ENCODE assay signal across 1 cellular context in the genomic region with DNA sequence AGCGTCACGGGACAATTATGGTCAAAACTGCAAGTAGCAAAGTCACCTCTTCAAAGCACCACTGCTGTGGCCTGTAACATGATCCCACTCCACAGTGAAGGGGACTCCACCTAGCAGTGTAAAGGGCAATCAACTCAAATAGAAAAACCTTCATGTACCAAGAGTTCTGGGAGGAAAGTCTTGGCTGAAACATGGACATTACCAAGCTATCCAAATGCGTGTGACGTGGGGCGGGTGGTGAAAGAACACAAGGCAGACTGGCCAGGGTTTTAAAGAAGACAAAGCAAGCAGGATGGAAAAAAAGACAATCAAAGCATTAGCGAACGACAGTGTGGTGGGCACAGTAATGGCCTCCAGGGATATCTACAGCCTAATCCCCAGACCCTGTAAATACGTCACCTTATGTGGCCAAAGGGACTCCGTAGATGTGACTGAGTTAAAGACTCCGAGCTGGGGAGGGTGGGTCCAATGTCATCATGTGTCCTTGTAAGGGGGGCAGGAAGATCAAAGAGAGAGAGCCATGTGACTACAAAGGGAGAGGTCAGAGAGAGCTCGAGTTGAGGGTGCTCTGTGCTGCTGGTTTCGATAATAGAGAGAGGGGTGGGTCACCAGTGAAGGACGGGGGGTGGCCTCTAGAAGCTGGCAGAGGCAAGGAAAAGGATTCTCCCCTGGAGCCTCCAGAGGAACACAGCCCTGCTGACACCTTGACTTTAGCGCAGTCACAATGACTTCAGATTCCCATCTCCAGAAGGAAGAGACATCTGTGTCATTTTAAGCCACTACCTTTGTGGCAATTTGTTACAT.
TF ChIP-seq lines count a peak whose summit lies in the region.

No MANE protein-coding gene starts in this region.

TF ChIP-seq in HepG2, 621 proteins besides CTCF, POLR2A, EP300 and RAD21 (continued from another document and continues in another):
- TF ChIP-seq, protein P1, sequence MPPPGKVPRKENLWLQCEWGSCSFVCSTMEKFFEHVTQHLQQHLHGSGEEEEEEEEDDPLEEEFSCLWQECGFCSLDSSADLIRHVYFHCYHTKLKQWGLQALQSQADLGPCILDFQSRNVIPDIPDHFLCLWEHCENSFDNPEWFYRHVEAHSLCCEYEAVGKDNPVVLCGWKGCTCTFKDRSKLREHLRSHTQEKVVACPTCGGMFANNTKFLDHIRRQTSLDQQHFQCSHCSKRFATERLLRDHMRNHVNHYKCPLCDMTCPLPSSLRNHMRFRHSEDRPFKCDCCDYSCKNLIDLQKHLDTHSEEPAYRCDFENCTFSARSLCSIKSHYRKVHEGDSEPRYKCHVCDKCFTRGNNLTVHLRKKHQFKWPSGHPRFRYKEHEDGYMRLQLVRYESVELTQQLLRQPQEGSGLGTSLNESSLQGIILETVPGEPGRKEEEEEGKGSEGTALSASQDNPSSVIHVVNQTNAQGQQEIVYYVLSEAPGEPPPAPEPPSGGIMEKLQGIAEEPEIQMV (CRISPR knock-in tag; IDR thresholded peaks at IDR 0.05; ENCODE audit: low read depth), result no peak
- TF ChIP-seq HMG20A (CRISPR knock-in tag; IDR thresholded peaks at IDR 0.05; ENCODE audit: borderline replicate concordance) (peak; percentile 22; the same call in 1 of the 2 replicates), ETV5 (CRISPR knock-in tag; IDR thresholded peaks at IDR 0.05; ENCODE audit: borderline replicate concordance) (0 out of 2 replicates have a peak, but pooled peaks have one; percentile 34), NR2F1 (CRISPR knock-in tag; IDR thresholded peaks at IDR 0.05) (peak; percentile 82 to 87), ZNF557 (CRISPR knock-in tag; IDR thresholded peaks at IDR 0.05) (no peak), ZNF251 (CRISPR knock-in tag; IDR thresholded peaks at IDR 0.05) (no peak), NFRKB (IDR thresholded peaks at IDR 0.05) (no peak), ZNF556 (CRISPR knock-in tag; IDR thresholded peaks at IDR 0.05; ENCODE audit: borderline replicate concordance) (peak; percentile 54; the same call in 1 of the 2 replicates), MED8 (CRISPR knock-in tag; IDR thresholded peaks at IDR 0.05; ENCODE audit: insufficient replicate concordance) (no peak), ZNF891 (CRISPR knock-in tag; IDR thresholded peaks at IDR 0.05) (no peak), WIZ (CRISPR knock-in tag; IDR thresholded peaks at IDR 0.05) (no peak), ZBTB3 (CRISPR knock-in tag; IDR thresholded peaks at IDR 0.05; ENCODE audit: borderline replicate concordance, low read depth) (no peak), SIX1 (CRISPR knock-in tag; IDR thresholded peaks at IDR 0.05; ENCODE audit: borderline replicate concordance) (peak; percentile 100), TCF7L2 (IDR thresholded peaks at IDR 0.05; ENCODE audit: low read depth, low read length) (peak; percentile 87), TOPORS (CRISPR knock-in tag; IDR thresholded peaks at IDR 0.05) (no peak; the same call in 1 of the 2 replicates), ZNF432 (CRISPR knock-in tag; IDR thresholded peaks at IDR 0.05; ENCODE audit: borderline replicate concordance) (no peak), ZNF274 (CRISPR knock-in tag; IDR thresholded peaks at IDR 0.05) (no peak; the same call in 1 of the 2 replicates), ZNF329 (CRISPR knock-in tag; IDR thresholded peaks at IDR 0.05; ENCODE audit: low read depth) (no peak), ZNF605 (CRISPR knock-in tag; IDR thresholded peaks at IDR 0.05) (peak; percentile 70; the same call in 1 of the 2 replicates), RBM22 (optimal IDR thresholded peaks at IDR 0.05; ENCODE audit: low read length) (peak; percentile 28), ZNF614 (CRISPR knock-in tag; IDR thresholded peaks at IDR 0.05; ENCODE audit: borderline replicate concordance) (no peak; the same call in 1 of the 2 replicates), ZNF101 (CRISPR knock-in tag; IDR thresholded peaks at IDR 0.05; ENCODE audit: borderline replicate concordance, low read depth) (no peak), IRF2 (CRISPR knock-in tag; IDR thresholded peaks at IDR 0.05) (peak; percentile 38), ZNF530 (CRISPR knock-in tag; IDR thresholded peaks at IDR 0.05; ENCODE audit: low read depth) (no peak), THYN1 (CRISPR knock-in tag; IDR thresholded peaks at IDR 0.05; ENCODE audit: borderline replicate concordance, low read depth) (no peak), RCOR2 (CRISPR knock-in tag; IDR thresholded peaks at IDR 0.05) (no peak), ZNF136 (CRISPR knock-in tag; IDR thresholded peaks at IDR 0.05; ENCODE audit: low read depth) (peak; percentile 76; the same call in 1 of the 2 replicates), PAX8 (CRISPR knock-in tag; IDR thresholded peaks at IDR 0.05; ENCODE audit: borderline replicate concordance) (no peak), ZMAT3 (CRISPR knock-in tag; conservative IDR thresholded peaks at IDR 0.05) (no peak), ZSCAN29 (CRISPR knock-in tag; conservative IDR thresholded peaks at IDR 0.05) (no peak), SUZ12 (IDR thresholded peaks at IDR 0.05; ENCODE audit: low read depth, low read length) (no peak)
- TF ChIP-seq, protein P2, sequence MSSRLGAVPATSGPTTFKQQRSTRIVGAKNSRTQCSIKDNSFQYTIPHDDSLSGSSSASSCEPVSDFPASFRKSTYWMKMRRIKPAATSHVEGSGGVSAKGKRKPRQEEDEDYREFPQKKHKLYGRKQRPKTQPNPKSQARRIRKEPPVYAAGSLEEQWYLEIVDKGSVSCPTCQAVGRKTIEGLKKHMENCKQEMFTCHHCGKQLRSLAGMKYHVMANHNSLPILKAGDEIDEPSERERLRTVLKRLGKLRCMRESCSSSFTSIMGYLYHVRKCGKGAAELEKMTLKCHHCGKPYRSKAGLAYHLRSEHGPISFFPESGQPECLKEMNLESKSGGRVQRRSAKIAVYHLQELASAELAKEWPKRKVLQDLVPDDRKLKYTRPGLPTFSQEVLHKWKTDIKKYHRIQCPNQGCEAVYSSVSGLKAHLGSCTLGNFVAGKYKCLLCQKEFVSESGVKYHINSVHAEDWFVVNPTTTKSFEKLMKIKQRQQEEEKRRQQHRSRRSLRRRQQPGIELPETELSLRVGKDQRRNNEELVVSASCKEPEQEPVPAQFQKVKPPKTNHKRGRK (CRISPR knock-in tag; IDR thresholded peaks at IDR 0.05), result no peak
- TF ChIP-seq, protein P3, sequence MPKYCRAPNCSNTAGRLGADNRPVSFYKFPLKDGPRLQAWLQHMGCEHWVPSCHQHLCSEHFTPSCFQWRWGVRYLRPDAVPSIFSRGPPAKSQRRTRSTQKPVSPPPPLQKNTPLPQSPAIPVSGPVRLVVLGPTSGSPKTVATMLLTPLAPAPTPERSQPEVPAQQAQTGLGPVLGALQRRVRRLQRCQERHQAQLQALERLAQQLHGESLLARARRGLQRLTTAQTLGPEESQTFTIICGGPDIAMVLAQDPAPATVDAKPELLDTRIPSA (CRISPR knock-in tag; IDR thresholded peaks at IDR 0.05; ENCODE audit: borderline replicate concordance), result no peak
- TF ChIP-seq, protein P4, sequence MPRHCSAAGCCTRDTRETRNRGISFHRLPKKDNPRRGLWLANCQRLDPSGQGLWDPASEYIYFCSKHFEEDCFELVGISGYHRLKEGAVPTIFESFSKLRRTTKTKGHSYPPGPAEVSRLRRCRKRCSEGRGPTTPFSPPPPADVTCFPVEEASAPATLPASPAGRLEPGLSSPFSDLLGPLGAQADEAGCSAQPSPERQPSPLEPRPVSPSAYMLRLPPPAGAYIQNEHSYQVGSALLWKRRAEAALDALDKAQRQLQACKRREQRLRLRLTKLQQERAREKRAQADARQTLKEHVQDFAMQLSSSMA (CRISPR knock-in tag; IDR thresholded peaks at IDR 0.05), result no peak
- TF ChIP-seq, protein P5, sequence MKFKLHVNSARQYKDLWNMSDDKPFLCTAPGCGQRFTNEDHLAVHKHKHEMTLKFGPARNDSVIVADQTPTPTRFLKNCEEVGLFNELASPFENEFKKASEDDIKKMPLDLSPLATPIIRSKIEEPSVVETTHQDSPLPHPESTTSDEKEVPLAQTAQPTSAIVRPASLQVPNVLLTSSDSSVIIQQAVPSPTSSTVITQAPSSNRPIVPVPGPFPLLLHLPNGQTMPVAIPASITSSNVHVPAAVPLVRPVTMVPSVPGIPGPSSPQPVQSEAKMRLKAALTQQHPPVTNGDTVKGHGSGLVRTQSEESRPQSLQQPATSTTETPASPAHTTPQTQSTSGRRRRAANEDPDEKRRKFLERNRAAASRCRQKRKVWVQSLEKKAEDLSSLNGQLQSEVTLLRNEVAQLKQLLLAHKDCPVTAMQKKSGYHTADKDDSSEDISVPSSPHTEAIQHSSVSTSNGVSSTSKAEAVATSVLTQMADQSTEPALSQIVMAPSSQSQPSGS (CRISPR knock-in tag; IDR thresholded peaks at IDR 0.05), result peak; percentile 86
- TF ChIP-seq, protein P6, sequence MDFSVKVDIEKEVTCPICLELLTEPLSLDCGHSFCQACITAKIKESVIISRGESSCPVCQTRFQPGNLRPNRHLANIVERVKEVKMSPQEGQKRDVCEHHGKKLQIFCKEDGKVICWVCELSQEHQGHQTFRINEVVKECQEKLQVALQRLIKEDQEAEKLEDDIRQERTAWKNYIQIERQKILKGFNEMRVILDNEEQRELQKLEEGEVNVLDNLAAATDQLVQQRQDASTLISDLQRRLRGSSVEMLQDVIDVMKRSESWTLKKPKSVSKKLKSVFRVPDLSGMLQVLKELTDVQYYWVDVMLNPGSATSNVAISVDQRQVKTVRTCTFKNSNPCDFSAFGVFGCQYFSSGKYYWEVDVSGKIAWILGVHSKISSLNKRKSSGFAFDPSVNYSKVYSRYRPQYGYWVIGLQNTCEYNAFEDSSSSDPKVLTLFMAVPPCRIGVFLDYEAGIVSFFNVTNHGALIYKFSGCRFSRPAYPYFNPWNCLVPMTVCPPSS (IDR thresholded peaks at IDR 0.05), result no peak
- TF ChIP-seq, protein P7, sequence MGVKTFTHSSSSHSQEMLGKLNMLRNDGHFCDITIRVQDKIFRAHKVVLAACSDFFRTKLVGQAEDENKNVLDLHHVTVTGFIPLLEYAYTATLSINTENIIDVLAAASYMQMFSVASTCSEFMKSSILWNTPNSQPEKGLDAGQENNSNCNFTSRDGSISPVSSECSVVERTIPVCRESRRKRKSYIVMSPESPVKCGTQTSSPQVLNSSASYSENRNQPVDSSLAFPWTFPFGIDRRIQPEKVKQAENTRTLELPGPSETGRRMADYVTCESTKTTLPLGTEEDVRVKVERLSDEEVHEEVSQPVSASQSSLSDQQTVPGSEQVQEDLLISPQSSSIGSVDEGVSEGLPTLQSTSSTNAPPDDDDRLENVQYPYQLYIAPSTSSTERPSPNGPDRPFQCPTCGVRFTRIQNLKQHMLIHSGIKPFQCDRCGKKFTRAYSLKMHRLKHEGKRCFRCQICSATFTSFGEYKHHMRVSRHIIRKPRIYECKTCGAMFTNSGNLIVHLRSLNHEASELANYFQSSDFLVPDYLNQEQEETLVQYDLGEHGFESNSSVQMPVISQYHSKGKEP (CRISPR knock-in tag; IDR thresholded peaks at IDR 0.05), result no peak
- TF ChIP-seq, protein P8, sequence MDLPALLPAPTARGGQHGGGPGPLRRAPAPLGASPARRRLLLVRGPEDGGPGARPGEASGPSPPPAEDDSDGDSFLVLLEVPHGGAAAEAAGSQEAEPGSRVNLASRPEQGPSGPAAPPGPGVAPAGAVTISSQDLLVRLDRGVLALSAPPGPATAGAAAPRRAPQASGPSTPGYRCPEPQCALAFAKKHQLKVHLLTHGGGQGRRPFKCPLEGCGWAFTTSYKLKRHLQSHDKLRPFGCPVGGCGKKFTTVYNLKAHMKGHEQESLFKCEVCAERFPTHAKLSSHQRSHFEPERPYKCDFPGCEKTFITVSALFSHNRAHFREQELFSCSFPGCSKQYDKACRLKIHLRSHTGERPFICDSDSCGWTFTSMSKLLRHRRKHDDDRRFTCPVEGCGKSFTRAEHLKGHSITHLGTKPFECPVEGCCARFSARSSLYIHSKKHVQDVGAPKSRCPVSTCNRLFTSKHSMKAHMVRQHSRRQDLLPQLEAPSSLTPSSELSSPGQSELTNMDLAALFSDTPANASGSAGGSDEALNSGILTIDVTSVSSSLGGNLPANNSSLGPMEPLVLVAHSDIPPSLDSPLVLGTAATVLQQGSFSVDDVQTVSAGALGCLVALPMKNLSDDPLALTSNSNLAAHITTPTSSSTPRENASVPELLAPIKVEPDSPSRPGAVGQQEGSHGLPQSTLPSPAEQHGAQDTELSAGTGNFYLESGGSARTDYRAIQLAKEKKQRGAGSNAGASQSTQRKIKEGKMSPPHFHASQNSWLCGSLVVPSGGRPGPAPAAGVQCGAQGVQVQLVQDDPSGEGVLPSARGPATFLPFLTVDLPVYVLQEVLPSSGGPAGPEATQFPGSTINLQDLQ (CRISPR knock-in tag; IDR thresholded peaks at IDR 0.05), result no peak
- TF ChIP-seq, protein P9, sequence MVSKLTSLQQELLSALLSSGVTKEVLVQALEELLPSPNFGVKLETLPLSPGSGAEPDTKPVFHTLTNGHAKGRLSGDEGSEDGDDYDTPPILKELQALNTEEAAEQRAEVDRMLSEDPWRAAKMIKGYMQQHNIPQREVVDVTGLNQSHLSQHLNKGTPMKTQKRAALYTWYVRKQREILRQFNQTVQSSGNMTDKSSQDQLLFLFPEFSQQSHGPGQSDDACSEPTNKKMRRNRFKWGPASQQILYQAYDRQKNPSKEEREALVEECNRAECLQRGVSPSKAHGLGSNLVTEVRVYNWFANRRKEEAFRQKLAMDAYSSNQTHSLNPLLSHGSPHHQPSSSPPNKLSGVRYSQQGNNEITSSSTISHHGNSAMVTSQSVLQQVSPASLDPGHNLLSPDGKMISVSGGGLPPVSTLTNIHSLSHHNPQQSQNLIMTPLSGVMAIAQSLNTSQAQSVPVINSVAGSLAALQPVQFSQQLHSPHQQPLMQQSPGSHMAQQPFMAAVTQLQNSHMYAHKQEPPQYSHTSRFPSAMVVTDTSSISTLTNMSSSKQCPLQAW (CRISPR knock-in tag; IDR thresholded peaks at IDR 0.05), result peak; percentile 90
- TF ChIP-seq, protein P10, sequence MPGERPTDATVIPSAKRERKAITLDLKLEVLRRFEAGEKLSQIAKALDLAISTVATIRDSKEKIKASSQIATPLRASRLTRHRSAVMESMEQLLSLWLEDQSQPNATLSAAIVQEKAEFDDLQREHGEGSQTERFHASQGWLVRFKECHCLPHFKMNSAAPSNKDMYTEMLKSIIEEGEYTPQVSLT (CRISPR knock-in tag; IDR thresholded peaks at IDR 0.05; ENCODE audit: borderline replicate concordance, low read depth), result no peak
- TF ChIP-seq, protein P11, sequence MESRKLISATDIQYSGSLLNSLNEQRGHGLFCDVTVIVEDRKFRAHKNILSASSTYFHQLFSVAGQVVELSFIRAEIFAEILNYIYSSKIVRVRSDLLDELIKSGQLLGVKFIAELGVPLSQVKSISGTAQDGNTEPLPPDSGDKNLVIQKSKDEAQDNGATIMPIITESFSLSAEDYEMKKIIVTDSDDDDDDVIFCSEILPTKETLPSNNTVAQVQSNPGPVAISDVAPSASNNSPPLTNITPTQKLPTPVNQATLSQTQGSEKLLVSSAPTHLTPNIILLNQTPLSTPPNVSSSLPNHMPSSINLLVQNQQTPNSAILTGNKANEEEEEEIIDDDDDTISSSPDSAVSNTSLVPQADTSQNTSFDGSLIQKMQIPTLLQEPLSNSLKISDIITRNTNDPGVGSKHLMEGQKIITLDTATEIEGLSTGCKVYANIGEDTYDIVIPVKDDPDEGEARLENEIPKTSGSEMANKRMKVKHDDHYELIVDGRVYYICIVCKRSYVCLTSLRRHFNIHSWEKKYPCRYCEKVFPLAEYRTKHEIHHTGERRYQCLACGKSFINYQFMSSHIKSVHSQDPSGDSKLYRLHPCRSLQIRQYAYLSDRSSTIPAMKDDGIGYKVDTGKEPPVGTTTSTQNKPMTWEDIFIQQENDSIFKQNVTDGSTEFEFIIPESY (CRISPR knock-in tag; IDR thresholded peaks at IDR 0.05), result no peak
- TF ChIP-seq, protein P12, sequence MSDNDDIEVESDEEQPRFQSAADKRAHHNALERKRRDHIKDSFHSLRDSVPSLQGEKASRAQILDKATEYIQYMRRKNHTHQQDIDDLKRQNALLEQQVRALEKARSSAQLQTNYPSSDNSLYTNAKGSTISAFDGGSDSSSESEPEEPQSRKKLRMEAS (IDR thresholded peaks at IDR 0.05), result peak; percentile 86
